ENCODE assay signal across 24 cellular contexts in genomic region chr5:88807327-88807726, GRCh38.
"Had no signal": no experiment of that assay in that cellular context is flagged by ENCODE, and none has a peak within 500 bp of the region (broad histone marks: within the 10 kb centered on the region; RNA-seq: fewer than 3 reads in every experiment).

No MANE protein-coding gene starts in this region.

- H3K4me1 ChIP-seq: SJSA1 had no signal

- ATAC-seq: activated T-helper 17 cell treated with anti-CD3 and anti-CD28 coated beads, Interleukin-2, amount 50 U/mL, for 72 hours; PC-3 had no signal

- H3K9me3 Mint-ChIP-seq: activated CD4-positive, alpha-beta memory T cell treated with anti-CD3 and anti-CD28 coated beads for 36 hours; activated CD4-positive, alpha-beta T cell treated with anti-CD3 and anti-CD28 coated beads, Interleukin-2, amount 10 ng/mL, durations not matched to agents 7 days and 5 days; activated naive CD4-positive, alpha-beta T cell treated with anti-CD3 and anti-CD28 coated beads for 36 hours; activated T-helper 17 cell treated with anti-CD3 and anti-CD28 coated beads, Interleukin-2, amount 50 U/mL, for 72 hours; brain; central memory CD8-positive, alpha-beta T cell; T-helper 1 cell treated with Interleukin-12 subunit alpha and Interleukin-12 subunit beta and Interleukin-4 antibody, amounts not matched to agents 30 μg/mL and 1 μg/mL, for 36 hours had no signal

- H3K9me3 ChIP-seq: SJSA1 had no signal

- H3K27ac ChIP-seq: SJSA1 had no signal

- DNase-seq: activated CD4-positive, alpha-beta memory T cell treated with anti-CD3 and anti-CD28 coated beads for 36 hours; activated CD4-positive, alpha-beta T cell treated with anti-CD3 and anti-CD28 coated beads, Interleukin-2, amount 10 ng/mL, durations not matched to agents 7 days and 5 days; activated CD4-positive, CD25-positive, alpha-beta regulatory T cell; activated CD8-positive, alpha-beta memory T cell treated with anti-CD3 and anti-CD28 coated beads for 24 hours; activated gamma-delta T cell; activated naive CD4-positive, alpha-beta T cell treated with anti-CD3 and anti-CD28 coated beads for 36 hours; activated T-cell treated with anti-CD3 and anti-CD28 coated beads, Interleukin-2, amount 50 U/mL, for 48 hours; amygdala; NCI-H1092; NCI-H1417; NCI-H1930; NCI-H2171 treated with DMSO at 0.1 percent for 48 hours; NCI-H226; NCI-H510A; PC-3; SHP77 had no signal

- H3K4me3 Mint-ChIP-seq: activated CD4-positive, alpha-beta memory T cell treated with anti-CD3 and anti-CD28 coated beads for 36 hours; activated CD4-positive, alpha-beta T cell treated with anti-CD3 and anti-CD28 coated beads, Interleukin-2, amount 10 ng/mL, durations not matched to agents 7 days and 5 days; activated naive CD4-positive, alpha-beta T cell treated with anti-CD3 and anti-CD28 coated beads for 36 hours; activated naive CD8-positive, alpha-beta T cell; activated T-helper 17 cell treated with anti-CD3 and anti-CD28 coated beads, Interleukin-2, amount 50 U/mL, for 72 hours; brain; central memory CD8-positive, alpha-beta T cell; T-helper 1 cell treated with Interleukin-12 subunit alpha and Interleukin-12 subunit beta and Interleukin-4 antibody, amounts not matched to agents 30 μg/mL and 1 μg/mL, for 36 hours had no signal

- H3K27ac Mint-ChIP-seq: activated CD4-positive, alpha-beta memory T cell treated with anti-CD3 and anti-CD28 coated beads for 36 hours; activated CD4-positive, alpha-beta T cell treated with anti-CD3 and anti-CD28 coated beads, Interleukin-2, amount 10 ng/mL, durations not matched to agents 7 days and 5 days; activated naive CD4-positive, alpha-beta T cell treated with anti-CD3 and anti-CD28 coated beads for 36 hours; activated naive CD8-positive, alpha-beta T cell; activated T-helper 17 cell treated with anti-CD3 and anti-CD28 coated beads, Interleukin-2, amount 50 U/mL, for 72 hours; brain; T-helper 1 cell treated with Interleukin-12 subunit alpha and Interleukin-12 subunit beta and Interleukin-4 antibody, amounts not matched to agents 30 μg/mL and 1 μg/mL, for 36 hours had no signal

- H3K4me1 Mint-ChIP-seq: activated CD4-positive, alpha-beta T cell treated with anti-CD3 and anti-CD28 coated beads, Interleukin-2, amount 10 ng/mL, durations not matched to agents 7 days and 5 days; activated T-helper 17 cell treated with anti-CD3 and anti-CD28 coated beads, Interleukin-2, amount 50 U/mL, for 72 hours; brain; central memory CD8-positive, alpha-beta T cell had no signal

- FAIRE-seq: astrocyte, RCC 7860 had no signal

- H3K27me3 Mint-ChIP-seq: brain; central memory CD8-positive, alpha-beta T cell had no signal

- H3K27me3 ChIP-seq: SJSA1 had no signal

- H3K4me3 ChIP-seq: SJSA1 had no signal
